1 cellular context compared by ENCODE assay signal in the genomic region with DNA sequence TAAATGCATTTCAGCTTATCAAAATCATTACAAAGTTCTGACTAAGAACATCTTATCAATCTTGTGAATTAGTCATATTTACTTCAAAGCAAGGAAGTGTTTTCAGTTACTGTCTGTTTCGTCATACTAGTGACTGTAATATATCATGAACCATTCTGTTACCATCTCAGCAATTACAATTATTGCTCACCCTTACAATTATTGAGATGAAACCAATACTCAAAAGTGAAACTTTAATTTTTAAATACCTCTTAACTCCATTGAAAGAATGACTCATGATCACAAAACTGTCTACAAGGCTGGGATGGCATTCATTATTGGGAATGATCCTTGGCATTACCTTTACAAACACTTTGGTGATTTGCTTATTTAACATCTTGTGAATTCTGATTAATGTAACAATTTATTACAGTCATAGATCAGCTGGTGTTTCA.
TF ChIP-seq lines count a peak whose summit lies in the region.

No MANE protein-coding gene starts in this region.

TF ChIP-seq in GM23338, 12 proteins besides CTCF, POLR2A, EP300 and RAD21 (continued from another document):
- TF ChIP-seq, protein P1, sequence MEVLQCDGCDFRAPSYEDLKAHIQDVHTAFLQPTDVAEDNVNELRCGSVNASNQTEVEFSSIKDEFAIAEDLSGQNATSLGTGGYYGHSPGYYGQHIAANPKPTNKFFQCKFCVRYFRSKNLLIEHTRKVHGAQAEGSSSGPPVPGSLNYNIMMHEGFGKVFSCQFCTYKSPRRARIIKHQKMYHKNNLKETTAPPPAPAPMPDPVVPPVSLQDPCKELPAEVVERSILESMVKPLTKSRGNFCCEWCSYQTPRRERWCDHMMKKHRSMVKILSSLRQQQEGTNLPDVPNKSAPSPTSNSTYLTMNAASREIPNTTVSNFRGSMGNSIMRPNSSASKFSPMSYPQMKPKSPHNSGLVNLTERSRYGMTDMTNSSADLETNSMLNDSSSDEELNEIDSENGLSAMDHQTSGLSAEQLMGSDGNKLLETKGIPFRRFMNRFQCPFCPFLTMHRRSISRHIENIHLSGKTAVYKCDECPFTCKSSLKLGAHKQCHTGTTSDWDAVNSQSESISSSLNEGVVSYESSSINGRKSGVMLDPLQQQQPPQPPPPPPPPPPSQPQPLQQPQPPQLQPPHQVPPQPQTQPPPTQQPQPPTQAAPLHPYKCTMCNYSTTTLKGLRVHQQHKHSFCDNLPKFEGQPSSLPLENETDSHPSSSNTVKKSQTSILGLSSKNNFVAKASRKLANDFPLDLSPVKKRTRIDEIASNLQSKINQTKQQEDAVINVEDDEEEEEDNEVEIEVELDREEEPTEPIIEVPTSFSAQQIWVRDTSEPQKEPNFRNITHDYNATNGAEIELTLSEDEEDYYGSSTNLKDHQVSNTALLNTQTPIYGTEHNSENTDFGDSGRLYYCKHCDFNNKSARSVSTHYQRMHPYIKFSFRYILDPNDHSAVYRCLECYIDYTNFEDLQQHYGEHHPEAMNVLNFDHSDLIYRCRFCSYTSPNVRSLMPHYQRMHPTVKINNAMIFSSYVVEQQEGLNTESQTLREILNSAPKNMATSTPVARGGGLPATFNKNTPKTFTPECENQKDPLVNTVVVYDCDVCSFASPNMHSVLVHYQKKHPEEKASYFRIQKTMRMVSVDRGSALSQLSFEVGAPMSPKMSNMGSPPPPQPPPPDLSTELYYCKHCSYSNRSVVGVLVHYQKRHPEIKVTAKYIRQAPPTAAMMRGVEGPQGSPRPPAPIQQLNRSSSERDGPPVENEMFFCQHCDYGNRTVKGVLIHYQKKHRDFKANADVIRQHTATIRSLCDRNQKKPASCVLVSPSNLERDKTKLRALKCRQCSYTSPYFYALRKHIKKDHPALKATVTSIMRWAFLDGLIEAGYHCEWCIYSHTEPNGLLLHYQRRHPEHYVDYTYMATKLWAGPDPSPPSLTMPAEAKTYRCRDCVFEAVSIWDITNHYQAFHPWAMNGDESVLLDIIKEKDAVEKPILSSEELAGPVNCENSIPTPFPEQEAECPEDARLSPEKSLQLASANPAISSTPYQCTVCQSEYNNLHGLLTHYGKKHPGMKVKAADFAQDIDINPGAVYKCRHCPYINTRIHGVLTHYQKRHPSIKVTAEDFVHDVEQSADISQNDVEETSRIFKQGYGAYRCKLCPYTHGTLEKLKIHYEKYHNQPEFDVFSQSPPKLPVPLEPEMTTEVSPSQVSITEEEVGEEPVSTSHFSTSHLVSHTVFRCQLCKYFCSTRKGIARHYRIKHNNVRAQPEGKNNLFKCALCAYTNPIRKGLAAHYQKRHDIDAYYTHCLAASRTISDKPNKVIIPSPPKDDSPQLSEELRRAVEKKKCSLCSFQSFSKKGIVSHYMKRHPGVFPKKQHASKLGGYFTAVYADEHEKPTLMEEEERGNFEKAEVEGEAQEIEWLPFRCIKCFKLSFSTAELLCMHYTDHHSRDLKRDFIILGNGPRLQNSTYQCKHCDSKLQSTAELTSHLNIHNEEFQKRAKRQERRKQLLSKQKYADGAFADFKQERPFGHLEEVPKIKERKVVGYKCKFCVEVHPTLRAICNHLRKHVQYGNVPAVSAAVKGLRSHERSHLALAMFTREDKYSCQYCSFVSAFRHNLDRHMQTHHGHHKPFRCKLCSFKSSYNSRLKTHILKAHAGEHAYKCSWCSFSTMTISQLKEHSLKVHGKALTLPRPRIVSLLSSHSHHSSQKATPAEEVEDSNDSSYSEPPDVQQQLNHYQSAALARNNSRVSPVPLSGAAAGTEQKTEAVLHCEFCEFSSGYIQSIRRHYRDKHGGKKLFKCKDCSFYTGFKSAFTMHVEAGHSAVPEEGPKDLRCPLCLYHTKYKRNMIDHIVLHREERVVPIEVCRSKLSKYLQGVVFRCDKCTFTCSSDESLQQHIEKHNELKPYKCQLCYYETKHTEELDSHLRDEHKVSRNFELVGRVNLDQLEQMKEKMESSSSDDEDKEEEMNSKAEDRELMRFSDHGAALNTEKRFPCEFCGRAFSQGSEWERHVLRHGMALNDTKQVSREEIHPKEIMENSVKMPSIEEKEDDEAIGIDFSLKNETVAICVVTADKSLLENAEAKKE (CRISPR knock-in tag; IDR thresholded peaks at IDR 0.05): no peak
- TF ChIP-seq JUNB (IDR thresholded peaks at IDR 0.05; ENCODE audit: unreplicated experiment) (no peak), EZH2 (IDR thresholded peaks at IDR 0.05; ENCODE audit: low read depth, unreplicated experiment) (no peak), EZH2phosphoT487 (IDR thresholded peaks at IDR 0.05; ENCODE audit: unreplicated experiment) (no peak), POLR2AphosphoS5 (IDR thresholded peaks at IDR 0.05; ENCODE audit: low read depth) (no peak), ZNF114 (CRISPR knock-in tag; IDR thresholded peaks at IDR 0.05) (no peak), NANOG (IDR thresholded peaks at IDR 0.05; ENCODE audit: borderline replicate concordance) (no peak), CREB1 (CRISPR knock-in tag; IDR thresholded peaks at IDR 0.05; ENCODE audit: low read depth) (no peak)
- TF ChIP-seq, protein P2, sequence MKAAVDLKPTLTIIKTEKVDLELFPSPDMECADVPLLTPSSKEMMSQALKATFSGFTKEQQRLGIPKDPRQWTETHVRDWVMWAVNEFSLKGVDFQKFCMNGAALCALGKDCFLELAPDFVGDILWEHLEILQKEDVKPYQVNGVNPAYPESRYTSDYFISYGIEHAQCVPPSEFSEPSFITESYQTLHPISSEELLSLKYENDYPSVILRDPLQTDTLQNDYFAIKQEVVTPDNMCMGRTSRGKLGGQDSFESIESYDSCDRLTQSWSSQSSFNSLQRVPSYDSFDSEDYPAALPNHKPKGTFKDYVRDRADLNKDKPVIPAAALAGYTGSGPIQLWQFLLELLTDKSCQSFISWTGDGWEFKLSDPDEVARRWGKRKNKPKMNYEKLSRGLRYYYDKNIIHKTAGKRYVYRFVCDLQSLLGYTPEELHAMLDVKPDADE (IDR thresholded peaks at IDR 0.05): no peak
- TF ChIP-seq, protein P3, sequence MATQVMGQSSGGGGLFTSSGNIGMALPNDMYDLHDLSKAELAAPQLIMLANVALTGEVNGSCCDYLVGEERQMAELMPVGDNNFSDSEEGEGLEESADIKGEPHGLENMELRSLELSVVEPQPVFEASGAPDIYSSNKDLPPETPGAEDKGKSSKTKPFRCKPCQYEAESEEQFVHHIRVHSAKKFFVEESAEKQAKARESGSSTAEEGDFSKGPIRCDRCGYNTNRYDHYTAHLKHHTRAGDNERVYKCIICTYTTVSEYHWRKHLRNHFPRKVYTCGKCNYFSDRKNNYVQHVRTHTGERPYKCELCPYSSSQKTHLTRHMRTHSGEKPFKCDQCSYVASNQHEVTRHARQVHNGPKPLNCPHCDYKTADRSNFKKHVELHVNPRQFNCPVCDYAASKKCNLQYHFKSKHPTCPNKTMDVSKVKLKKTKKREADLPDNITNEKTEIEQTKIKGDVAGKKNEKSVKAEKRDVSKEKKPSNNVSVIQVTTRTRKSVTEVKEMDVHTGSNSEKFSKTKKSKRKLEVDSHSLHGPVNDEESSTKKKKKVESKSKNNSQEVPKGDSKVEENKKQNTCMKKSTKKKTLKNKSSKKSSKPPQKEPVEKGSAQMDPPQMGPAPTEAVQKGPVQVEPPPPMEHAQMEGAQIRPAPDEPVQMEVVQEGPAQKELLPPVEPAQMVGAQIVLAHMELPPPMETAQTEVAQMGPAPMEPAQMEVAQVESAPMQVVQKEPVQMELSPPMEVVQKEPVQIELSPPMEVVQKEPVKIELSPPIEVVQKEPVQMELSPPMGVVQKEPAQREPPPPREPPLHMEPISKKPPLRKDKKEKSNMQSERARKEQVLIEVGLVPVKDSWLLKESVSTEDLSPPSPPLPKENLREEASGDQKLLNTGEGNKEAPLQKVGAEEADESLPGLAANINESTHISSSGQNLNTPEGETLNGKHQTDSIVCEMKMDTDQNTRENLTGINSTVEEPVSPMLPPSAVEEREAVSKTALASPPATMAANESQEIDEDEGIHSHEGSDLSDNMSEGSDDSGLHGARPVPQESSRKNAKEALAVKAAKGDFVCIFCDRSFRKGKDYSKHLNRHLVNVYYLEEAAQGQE (IDR thresholded peaks at IDR 0.05; ENCODE audit: unreplicated experiment): no peak
